Comparison of ENCODE assay signal across 24 cellular contexts in genomic region chr3:35263477-35263876, GRCh38.
"Had no signal": no experiment of that assay in that cellular context is flagged by ENCODE, and none has a peak within 500 bp of the region (broad histone marks: within the 10 kb centered on the region; RNA-seq: fewer than 3 reads in every experiment).

No MANE protein-coding gene starts in this region.

- H3K27me3 ChIP-seq: ascending aorta, breast epithelium, dorsolateral prefrontal cortex, esophagus squamous epithelium had no signal

- H3K27ac ChIP-seq: ascending aorta, breast epithelium, coronary artery, dorsolateral prefrontal cortex, esophagus squamous epithelium had no signal

- ATAC-seq: activated CD4-positive, alpha-beta T cell treated with anti-CD3 and anti-CD28 coated beads for 36 hours; activated naive CD4-positive, alpha-beta T cell treated with anti-CD3 and anti-CD28 coated beads, Interleukin-2, amount 50 U/mL, for 72 hours; activated T-cell treated with anti-CD3 and anti-CD28 coated beads, Interleukin-2, amount 50 U/mL, for 72 hours had no signal

- H3K9me3 ChIP-seq: ascending aorta, breast epithelium, esophagus squamous epithelium had no signal

- H3K36me3 ChIP-seq: ascending aorta, breast epithelium, esophagus squamous epithelium had no signal

- DNase-seq: activated CD4-positive, alpha-beta memory T cell treated with anti-CD3 and anti-CD28 coated beads, Interleukin-2, amount 10 ng/mL, durations not matched to agents 7 days and 5 days; activated CD4-positive, alpha-beta T cell treated with anti-CD3 and anti-CD28 coated beads for 36 hours; activated CD4-positive, alpha-beta T cell treated with anti-CD3 and anti-CD28 coated beads, Interleukin-2, amount 10 ng/mL, durations not matched to agents 7 days and 5 days; activated CD4-positive, alpha-beta T cell treated with anti-CD3 and anti-CD28 coated beads, Interleukin-2, amount 50 U/mL, for 4 hours; activated CD4-positive, CD25-positive, alpha-beta regulatory T cell; activated CD4-positive, CD25-positive, alpha-beta regulatory T cell treated with anti-CD3 and anti-CD28 coated beads, Interleukin-2, amount 50 U/mL, for 72 hours; activated CD8-positive, alpha-beta memory T cell treated with anti-CD3 and anti-CD28 coated beads, Interleukin-2, amount 50 U/mL, for 48 hours; activated gamma-delta T cell; activated naive CD4-positive, alpha-beta T cell; activated naive CD4-positive, alpha-beta T cell treated with anti-CD3 and anti-CD28 coated beads, Interleukin-2, amount 10 ng/mL, durations not matched to agents 7 days and 5 days; activated naive CD8-positive, alpha-beta T cell treated with anti-CD3 and anti-CD28 coated beads, Interleukin-2, amount 10 ng/mL, durations not matched to agents 7 days and 5 days; activated T-cell treated with anti-CD3 and anti-CD28 coated beads for 4 hours; activated T-cell treated with anti-CD3 and anti-CD28 coated beads, Interleukin-2, amount 50 U/mL, for 24 hours; activated T-cell treated with anti-CD3 and anti-CD28 coated beads, Interleukin-2, amount 50 U/mL, for 72 hours; dorsolateral prefrontal cortex; effector memory CD4-positive, alpha-beta T cell; endodermal cell; esophagus squamous epithelium; head of caudate nucleus; T-helper 2 cell had no signal

- H3K4me3 ChIP-seq: ascending aorta, breast epithelium, coronary artery, dorsolateral prefrontal cortex, esophagus squamous epithelium had no signal

- H3K4me1 ChIP-seq: ascending aorta, breast epithelium, esophagus squamous epithelium had no signal
